In genomic region chr2:127154985-127155650, GRCh38 we compare ENCODE assay signal across 16 cellular contexts. TPM values are rescaled to one million over a fixed set of nuclear protein-coding genes. Genes with fewer than 3 reads are reported as not detected.
DNase-seq lines count a peak whose midpoint lies in the region; ATAC-seq, FAIRE-seq and TF ChIP-seq lines count a peak whose summit lies in the region.
"Had no signal": no experiment of that assay in that cellular context is flagged by ENCODE, and none has a peak within 500 bp of the region (broad histone marks: within the 10 kb centered on the region; RNA-seq: fewer than 3 reads in every experiment).

No MANE protein-coding gene starts in this region.

- FAIRE-seq in A549 (lab: Jason Lieb, UNC) (no peak), GM12892 (lab: Jason Lieb, UNC) (no peak)
- FAIRE-seq: A204.1 had no signal

- no peak for TF ChIP-seq POLR2A in A549 (IDR thresholded peaks at IDR 0.05; ENCODE audit: low read length)
- TF ChIP-seq POLR2A in adrenal gland (IDR thresholded peaks at IDR 0.05): no peak
- TF ChIP-seq POLR2A in GM12892 (IDR thresholded peaks at IDR 0.05; ENCODE audit: low read depth, low read length): no peak

- DNase-seq in A549 (ENCODE audit: low read depth in 1 of 2, low spot score in 1 of 2): no peak
- DNase-seq in adrenal gland: peak in 5 of 7 donors; percentile 28 to 59 (median 38)
- DNase-seq in fibroblast of the aortic adventitia (ENCODE audit: low read depth): peak; percentile 93
- no peak for DNase-seq in omental fat pad (ENCODE audit: low spot score)
- DNase-seq in pons (ENCODE audit: low spot score): no peak
- no peak for DNase-seq in OCI-M2 (lab: John Stamatoyannopoulos, UW; ENCODE audit: unreplicated experiment)
- DNase-seq in GM12892 (ENCODE audit: insufficient read length): no peak
- DNase-seq: activated T-cell treated with anti-CD3 and anti-CD28 coated beads, Interleukin-2, amount 50 U/mL, for 1 hour; amniotic stem cell; H9; natural killer cell; NCI-H2081 treated with DMSO at 0.1 percent for 48 hours; NK-92 treated with Interleukin-12 subunit alpha and Interleukin-12 subunit beta, amount 100 ng/mL, for 24 hours had no signal

- no peaks in the 10 kb centered on the region for H3K36me3 ChIP-seq in adrenal gland (replicated peaks in 1 of 2)
- H3K36me3 ChIP-seq: thoracic aorta had no signal

- no peak overlapping the region for H3K4me2 ChIP-seq in A549

- H3K27ac ChIP-seq in A549 (peak overlapping the region; percentile 59 to 81; a peak in 4 of 6 replicates), adrenal gland (peak overlapping the region in 2 of 5 donors; percentile 36 to 67)
- H3K27ac ChIP-seq: thoracic aorta had no signal

- intact Hi-C loops in adrenal gland (cut with DNase I): no loop called here

- H3K4me3 ChIP-seq in A549 (no peak overlapping the region), adrenal gland (no peak overlapping the region), fibroblast of the aortic adventitia (ENCODE audit: low read depth, low read length) (no peak overlapping the region)
- H3K4me3 ChIP-seq: thoracic aorta had no signal

- no peak for TF ChIP-seq EP300 in A549 (IDR thresholded peaks at IDR 0.05)

- WGBS in A549 (ENCODE audit: missing lambda C conversion rate): 86% methylated on average over 8 of the region's 8 CpGs
- WGBS in adrenal gland, 4 donors: 55 to 61% (median 58%) methylated on average over 8 of the region's 8 CpGs

- no peak for TF ChIP-seq RAD21 in A549 (conservative IDR thresholded peaks at IDR 0.05 in 1 of 2, IDR thresholded peaks at IDR 0.05 in 1 of 2)

- CTCF ChIA-PET in A549 (lab: Yijun Ruan, JAX): interaction anchor here (1.1 to 1.4 kb wide), 3 partner anchors 15 to 105 kb away, joined by 3 to 4 read pairs (median 3); no protein-coding TSS in a partner anchor

- POLR2A ChIA-PET in A549 (lab: Yijun Ruan, JAX): no interaction called here

- peaks cover 29% of the 10 kb centered on the region for H3K4me1 ChIP-seq in A549
- peaks cover 11 to 18% of the 10 kb centered on the region in 2 donors for H3K4me1 ChIP-seq in adrenal gland (replicated peaks in 1 of 2)

- TF ChIP-seq CTCF in A549 (IDR thresholded peaks at IDR 0.05): no peak
- TF ChIP-seq CTCF in adrenal gland (IDR thresholded peaks at IDR 0.05): no peak
- no peak for TF ChIP-seq CTCF in fibroblast of the aortic adventitia (IDR thresholded peaks at IDR 0.05; ENCODE audit: insufficient read depth, low read length)
- TF ChIP-seq CTCF in omental fat pad (IDR thresholded peaks at IDR 0.05): no peak

- ATAC-seq in A549 (no peak), omental fat pad (ENCODE audit: low FRiP score) (peak; percentile 70), HG02885 (IDR thresholded peaks at IDR 0.05; ENCODE audit: poor library complexity, unreplicated experiment) (no peak)
- ATAC-seq: natural killer cell had no signal

- peaks cover 10% of the 10 kb centered on the region; the same call in 1 of the 3 replicates for H3K9me3 ChIP-seq in A549
- no peaks in the 10 kb centered on the region for H3K9me3 ChIP-seq in adrenal gland (replicated peaks in 1 of 3)
- H3K9me3 ChIP-seq: thoracic aorta had no signal

- H3K27me3 ChIP-seq in adrenal gland: no peaks in the 10 kb centered on the region

TF ChIP-seq in A549, 52 proteins besides CTCF, POLR2A, EP300 and RAD21:
- TF ChIP-seq PHF8 (IDR thresholded peaks at IDR 0.05; ENCODE audit: borderline replicate concordance, low read depth) (no peak), NFE2L2 (conservative IDR thresholded peaks at IDR 0.05; ENCODE audit: low read length) (no peak), JUN (IDR thresholded peaks at IDR 0.05) (no peak), FOXS1 (CRISPR knock-in tag; IDR thresholded peaks at IDR 0.05) (no peak), HOXA7 (CRISPR knock-in tag; IDR thresholded peaks at IDR 0.05) (no peak), BHLHE40 (IDR thresholded peaks at IDR 0.05; ENCODE audit: low read depth, low read length) (no peak)

RNA-seq across cellular contexts. Expression of gene BIN1, which starts 48.2 kb away (rescaled TPM):
- 12.4 and 15.5 TPM in 2 replicates for polyA plus RNA-seq in A549 (2011; rRNA removed)
- 38.5 and 38.9 TPM in 2 replicates for polyA plus RNA-seq in A549 (2012; cell fraction: cytosol; rRNA removed)
- 35.0 and 42.2 TPM in 2 replicates for polyA plus RNA-seq in A549 (2012; cell fraction: nucleus; rRNA removed)
- polyA plus RNA-seq in A549 (2017; fragmentation: RNase III; extraction: RNeasy Plus Mini Kit Qiagen cat#74134 plus additional on column Dnase treatment): 32.3 to 41.5 TPM (median 34.1 TPM) in 3 replicates
- polyA minus RNA-seq in A549 (2011; rRNA and poly(A)+ RNA removed): 14.2 and 15.8 TPM in 2 replicates
- total RNA-seq in adrenal gland: 100 to 1,000 TPM in 7 of 8 donors, 10 to 100 TPM in 1; 84.0 to 207 (median 134) TPM
- 100 to 1,000 TPM in 1 of 3 donors, 10 to 100 TPM in 2; 80.3 to 113 (median 97.5) TPM for polyA plus RNA-seq in adrenal gland
- 45.8 and 68.7 TPM in 2 replicates for total RNA-seq in fibroblast of the aortic adventitia (ENCODE audit: low replicate concordance)
- total RNA-seq in omental fat pad: 10 to 100 TPM; 64.2 to 78.5 (median 73.2) TPM
- polyA plus RNA-seq in GM12892 (2012; ENCODE audit: missing spikeins): 7.0 TPM

Comparison
In these comparisons a context has a peak if more than half of its experiments do, and no peak if none do; other contexts are left out.
1. DNase-seq: peak in adrenal gland (5 of 7) and fibroblast of the aortic adventitia (single experiment); none in A549 (0 of 2), omental fat pad (single experiment), pons (single experiment), OCI-M2 (single experiment) and GM12892 (single experiment).